ENCODE assay signal across 12 cellular contexts in genomic region chr7:28533731-28534531, GRCh38.
DNase-seq lines count a peak whose midpoint lies in the region; ATAC-seq and TF ChIP-seq lines count a peak whose summit lies in the region.
"Had no signal": no experiment of that assay in that cellular context is flagged by ENCODE, and none has a peak within 500 bp of the region (broad histone marks: within the 10 kb centered on the region; RNA-seq: fewer than 3 reads in every experiment).

No MANE protein-coding gene starts in this region.

- in situ Hi-C loops in Caki2 (cut with HindIII; ENCODE audit: low pct_unique_long_range_greater_than_20kb, low sequenced_read_pairs), result no loop called here
- in situ Hi-C loops in SK-MEL-5 (cut with HindIII; ENCODE audit: low pct_unique_long_range_greater_than_20kb, low sequenced_read_pairs), result no loop called here

- DNase-seq in Caki2 (ENCODE audit: low read depth) (peak; percentile 18), SK-MEL-5 (ENCODE audit: low read depth, low spot score) (peak; percentile 78), osteocyte (ENCODE audit: extremely low spot score, unreplicated experiment) (no peak), esophagus squamous epithelium (lab: John Stamatoyannopoulos, UW) (no peak), ascending aorta (ENCODE audit: low spot score in 2 of 2) (no peak)
- DNase-seq: CD4-positive, CD25-positive, alpha-beta regulatory T cell; central memory CD4-positive, alpha-beta T cell; NCI-H1417 had no signal

- H3K4me3 ChIP-seq in gastroesophageal sphincter, result no peak overlapping the region
- no peak overlapping the region for H3K4me3 ChIP-seq in esophagus squamous epithelium
- H3K4me3 ChIP-seq in ascending aorta, result no peak overlapping the region
- H3K4me3 ChIP-seq: SJSA1 had no signal

- H3K27ac Mint-ChIP-seq in osteocyte (ENCODE audit: unreplicated experiment), result peak overlapping the region; percentile 5
- H3K27ac Mint-ChIP-seq: CD4-positive, CD25-positive, alpha-beta regulatory T cell had no signal

- TF ChIP-seq EP300 in gastroesophageal sphincter (IDR thresholded peaks at IDR 0.05), result no peak

- H3K27me3 Mint-ChIP-seq in osteocyte (ENCODE audit: unreplicated experiment), result no peaks in the 10 kb centered on the region

- H3K36me3 Mint-ChIP-seq in osteocyte (ENCODE audit: unreplicated experiment), result peaks cover 4% of the 10 kb centered on the region
- H3K36me3 Mint-ChIP-seq: CD4-positive, CD25-positive, alpha-beta regulatory T cell had no signal

- H3K27ac ChIP-seq in gastroesophageal sphincter (peak overlapping the region in 3 of 4 donors; percentile 26 to 56 (median 30)), esophagus squamous epithelium (peak overlapping the region in 2 of 4 donors; percentile 54 to 59), ascending aorta (peak overlapping the region in 1 of 2 donors; percentile 9)
- H3K27ac ChIP-seq: SJSA1 had no signal

- H3K4me1 Mint-ChIP-seq in osteocyte (ENCODE audit: unreplicated experiment), result peaks cover 29% of the 10 kb centered on the region
- H3K4me1 Mint-ChIP-seq: CD4-positive, CD25-positive, alpha-beta regulatory T cell had no signal

- H3K27me3 ChIP-seq in gastroesophageal sphincter, result no peaks in the 10 kb centered on the region
- no peaks in the 10 kb centered on the region for H3K27me3 ChIP-seq in esophagus squamous epithelium
- H3K27me3 ChIP-seq in ascending aorta, result no peaks in the 10 kb centered on the region
- H3K27me3 ChIP-seq: SJSA1 had no signal

- no peaks in the 10 kb centered on the region for H3K9me3 Mint-ChIP-seq in osteocyte (ENCODE audit: unreplicated experiment)

- no peak for TF ChIP-seq POLR2A in gastroesophageal sphincter (IDR thresholded peaks at IDR 0.05)
- TF ChIP-seq POLR2A in esophagus squamous epithelium (IDR thresholded peaks at IDR 0.05), result no peak

- H3K4me3 Mint-ChIP-seq in osteocyte (ENCODE audit: unreplicated experiment), result no peak overlapping the region
- H3K4me3 Mint-ChIP-seq: CD4-positive, CD25-positive, alpha-beta regulatory T cell had no signal

- TF ChIP-seq CTCF in gastroesophageal sphincter (IDR thresholded peaks at IDR 0.05) (no peak), osteocyte (IDR thresholded peaks at IDR 0.05) (no peak), esophagus squamous epithelium (IDR thresholded peaks at IDR 0.05) (no peak), ascending aorta (IDR thresholded peaks at IDR 0.05) (no peak)

- WGBS in gastroesophageal sphincter (ENCODE audit: low coverage in 1 of 2), 2 donors, result 6 to 18% methylated on average over 2 to 3 of the region's 6 CpGs
- 12 to 34% methylated on average over 5 to 6 of the region's 6 CpGs for WGBS in esophagus squamous epithelium, 2 donors

- H3K4me1 ChIP-seq in gastroesophageal sphincter (peaks cover 0 to 23% (median 8%) of the 10 kb centered on the region in 3 donors), esophagus squamous epithelium (peaks cover 0 to 21% (median 5%) of the 10 kb centered on the region in 3 donors), ascending aorta (peaks cover 0 to 15% of the 10 kb centered on the region in 2 donors)

- peak; percentile 81 for ATAC-seq in gastroesophageal sphincter
- no peak for ATAC-seq in HG02571 (IDR thresholded peaks at IDR 0.05; ENCODE audit: unreplicated experiment)
- no peak for ATAC-seq in GM18909 (IDR thresholded peaks at IDR 0.05; ENCODE audit: poor library complexity, unreplicated experiment)

- no peaks in the 10 kb centered on the region for H3K36me3 ChIP-seq in gastroesophageal sphincter
- H3K36me3 ChIP-seq in esophagus squamous epithelium, result no peaks in the 10 kb centered on the region
- no peaks in the 10 kb centered on the region for H3K36me3 ChIP-seq in ascending aorta
- H3K36me3 ChIP-seq: SJSA1 had no signal

- H3K9me3 ChIP-seq in gastroesophageal sphincter (no peaks in the 10 kb centered on the region), esophagus squamous epithelium (peaks cover 0 to 4% (median 0%) of the 10 kb centered on the region in 3 donors), ascending aorta (no peaks in the 10 kb centered on the region)
- H3K9me3 ChIP-seq: SJSA1 had no signal

- intact Hi-C loops in esophagus squamous epithelium (cut with DNase I), result no loop called here
- intact Hi-C loops in ascending aorta (cut with DNase I), result no loop called here

Comparison
In these comparisons a context has a peak if more than half of its experiments do, and no peak if none do; other contexts are left out.
1. DNase-seq: peak in Caki2 (single experiment) and SK-MEL-5 (single experiment); none in osteocyte (single experiment), esophagus squamous epithelium (single experiment) and ascending aorta (0 of 2).